16 cellular contexts compared by ENCODE assay signal in genomic region chr5:180399391-180399790, GRCh38. TPM values are rescaled to one million over a fixed set of nuclear protein-coding genes. Genes with fewer than 3 reads are reported as not detected.
"Had no signal": no experiment of that assay in that cellular context is flagged by ENCODE, and none has a peak within 500 bp of the region (broad histone marks: within the 10 kb centered on the region; RNA-seq: fewer than 3 reads in every experiment).

No MANE protein-coding gene starts in this region.

- H3K36me3 Mint-ChIP-seq: T-cell had no signal

- H3K4me1 Mint-ChIP-seq: endodermal cell, T-cell had no signal

- H3K4me1 ChIP-seq: adrenal gland, gastrocnemius medialis, left ventricle myocardium inferior, right lobe of liver had no signal

- H3K27ac Mint-ChIP-seq: endodermal cell, T-cell had no signal

- H3K27ac ChIP-seq: adrenal gland, cardiac muscle cell, dorsolateral prefrontal cortex, gastrocnemius medialis, left ventricle myocardium inferior, right lobe of liver, thoracic aorta had no signal

- H3K36me3 ChIP-seq: adrenal gland, cardiac muscle cell, gastrocnemius medialis, left ventricle myocardium inferior, right lobe of liver, thoracic aorta had no signal

- H3K27me3 ChIP-seq: cardiac muscle cell, dorsolateral prefrontal cortex, gastrocnemius medialis, right lobe of liver had no signal

- H3K9me3 ChIP-seq: adrenal gland, gastrocnemius medialis, right lobe of liver, thoracic aorta had no signal

- H3K4me3 ChIP-seq: adrenal gland, cardiac muscle cell, dorsolateral prefrontal cortex, gastrocnemius medialis, left ventricle myocardium inferior, right lobe of liver, thoracic aorta had no signal

- DNase-seq: activated naive CD4-positive, alpha-beta T cell treated with anti-CD3 and anti-CD28 coated beads, Interleukin-2, amount 50 U/mL, for 16 hours; activated T-cell treated with anti-CD3 and anti-CD28 coated beads for 4 hours; adrenal gland; dorsolateral prefrontal cortex; endodermal cell; gastrocnemius medialis; left ventricle myocardium inferior; right lobe of liver; stimulated activated CD4-positive, alpha-beta T cell treated with anti-CD3 and anti-CD28 coated beads, Interleukin-12 subunit alpha, Interleukin-12 subunit beta, amount 100 ng/mL, for 4 hours; stimulated activated CD4-positive, alpha-beta T cell treated with anti-CD3 and anti-CD28 coated beads, Interleukin-2, amount 100 ng/mL, for 24 hours; T-cell; T-helper 9 cell had no signal

- H3K4me3 Mint-ChIP-seq: endodermal cell, T-cell had no signal

- ATAC-seq: activated CD4-positive, CD25-positive, alpha-beta regulatory T cell treated with anti-CD3 and anti-CD28 coated beads, Interleukin-2, amount 50 U/mL, for 24 hours; gastrocnemius medialis; right lobe of liver; T-cell had no signal

RNA-seq across cellular contexts. Expression of gene GFPT2, which starts 46.3 kb away (rescaled TPM):
- polyA plus RNA-seq: keratinocyte had no signal
